ENCODE assay signal across 1 cellular context in the genomic region with DNA sequence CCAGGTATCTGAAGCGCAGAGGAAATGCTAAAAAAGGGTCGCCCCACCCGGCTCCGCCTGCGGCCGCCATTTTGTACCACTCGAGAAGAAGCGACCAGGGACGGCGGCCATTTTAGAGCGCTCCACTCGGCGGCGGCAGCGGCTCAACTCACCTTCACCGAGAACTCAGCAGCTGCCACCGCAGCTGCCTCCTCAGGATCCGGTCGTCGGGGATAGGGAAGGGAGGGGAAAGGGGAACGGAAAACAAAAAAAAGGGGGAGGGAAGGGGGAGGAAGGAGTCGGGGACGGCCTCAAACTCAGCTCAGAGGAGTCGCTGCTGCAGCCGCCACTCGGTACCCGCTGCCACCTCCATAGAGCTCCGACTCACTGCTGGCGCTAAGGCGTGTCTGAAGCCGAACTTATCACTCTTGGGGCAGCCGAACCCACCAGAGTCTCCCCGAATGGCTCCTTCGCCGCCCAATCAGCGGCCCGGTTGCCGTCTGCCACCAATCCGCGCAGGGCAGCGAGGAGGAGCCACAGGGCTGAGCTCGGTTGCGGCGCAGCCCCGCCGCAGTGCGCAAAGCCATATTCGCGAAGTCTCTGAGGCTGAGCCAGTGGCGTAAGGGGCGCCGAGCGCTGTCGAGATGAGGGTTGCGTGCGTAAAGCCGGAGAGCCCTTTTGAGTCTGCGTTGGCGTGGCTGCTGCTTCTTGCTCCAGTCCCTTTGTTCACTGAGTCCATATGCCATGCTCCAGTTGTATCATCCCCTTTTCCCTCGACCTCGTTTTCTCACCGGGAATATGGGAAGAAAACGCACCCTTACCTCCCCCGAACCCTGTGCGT.
TF ChIP-seq lines count a peak whose summit lies in the region.

Gene EIF4G2, minus strand, starts transcription at position 374 of the 820 bp plus-strand sequence.

TF ChIP-seq in HEK293, 187 proteins besides CTCF, POLR2A, EP300 and RAD21 (continued from another document and continues in another):
- TF ChIP-seq ZEB2 (tag by site-specific recombination; IDR thresholded peaks at IDR 0.05) = peak; percentile 81; the same call in 1 of the 2 replicates
- no peak for TF ChIP-seq ZNF133 (tag by site-specific recombination; IDR thresholded peaks at IDR 0.05)
- TF ChIP-seq PATZ1 (tag by site-specific recombination; IDR thresholded peaks at IDR 0.05) = no peak; the same call in 1 of the 2 replicates
- TF ChIP-seq, protein P1, sequence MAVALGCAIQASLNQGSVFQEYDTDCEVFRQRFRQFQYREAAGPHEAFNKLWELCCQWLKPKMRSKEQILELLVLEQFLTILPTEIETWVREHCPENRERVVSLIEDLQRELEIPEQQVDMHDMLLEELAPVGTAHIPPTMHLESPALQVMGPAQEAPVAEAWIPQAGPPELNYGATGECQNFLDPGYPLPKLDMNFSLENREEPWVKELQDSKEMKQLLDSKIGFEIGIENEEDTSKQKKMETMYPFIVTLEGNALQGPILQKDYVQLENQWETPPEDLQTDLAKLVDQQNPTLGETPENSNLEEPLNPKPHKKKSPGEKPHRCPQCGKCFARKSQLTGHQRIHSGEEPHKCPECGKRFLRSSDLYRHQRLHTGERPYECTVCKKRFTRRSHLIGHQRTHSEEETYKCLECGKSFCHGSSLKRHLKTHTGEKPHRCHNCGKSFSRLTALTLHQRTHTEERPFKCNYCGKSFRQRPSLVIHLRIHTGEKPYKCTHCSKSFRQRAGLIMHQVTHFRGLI (tag by site-specific recombination; IDR thresholded peaks at IDR 0.05) = no peak
- TF ChIP-seq ZNF548 (tag by site-specific recombination; IDR thresholded peaks at IDR 0.05) = no peak
- TF ChIP-seq BCL11A (tag by site-specific recombination; IDR thresholded peaks at IDR 0.05; ENCODE audit: low read depth) = no peak
- peak; percentile 26; the same call in 1 of the 2 replicates for TF ChIP-seq KLF7 (tag by site-specific recombination; IDR thresholded peaks at IDR 0.05; ENCODE audit: borderline replicate concordance)
- TF ChIP-seq ZNF580 (tag by site-specific recombination; IDR thresholded peaks at IDR 0.05) = 0 out of 2 replicates have a peak, but pooled peaks have one; percentile 12
- TF ChIP-seq ZNF292 (tag by site-specific recombination; IDR thresholded peaks at IDR 0.05; ENCODE audit: borderline replicate concordance, low read depth) = no peak
- TF ChIP-seq ZNF341 (tag by site-specific recombination; IDR thresholded peaks at IDR 0.05; ENCODE audit: low read depth) = peak; percentile 14; the same call in 1 of the 2 replicates
- no peak for TF ChIP-seq ZBTB7A (tag by site-specific recombination; IDR thresholded peaks at IDR 0.05; ENCODE audit: low read depth)
- TF ChIP-seq ZNF514 (tag by site-specific recombination; IDR thresholded peaks at IDR 0.05) = no peak
- TF ChIP-seq TCF7L2 (IDR thresholded peaks at IDR 0.05; ENCODE audit: borderline replicate concordance, low read depth, low read length) = no peak
- TF ChIP-seq, protein P2, sequence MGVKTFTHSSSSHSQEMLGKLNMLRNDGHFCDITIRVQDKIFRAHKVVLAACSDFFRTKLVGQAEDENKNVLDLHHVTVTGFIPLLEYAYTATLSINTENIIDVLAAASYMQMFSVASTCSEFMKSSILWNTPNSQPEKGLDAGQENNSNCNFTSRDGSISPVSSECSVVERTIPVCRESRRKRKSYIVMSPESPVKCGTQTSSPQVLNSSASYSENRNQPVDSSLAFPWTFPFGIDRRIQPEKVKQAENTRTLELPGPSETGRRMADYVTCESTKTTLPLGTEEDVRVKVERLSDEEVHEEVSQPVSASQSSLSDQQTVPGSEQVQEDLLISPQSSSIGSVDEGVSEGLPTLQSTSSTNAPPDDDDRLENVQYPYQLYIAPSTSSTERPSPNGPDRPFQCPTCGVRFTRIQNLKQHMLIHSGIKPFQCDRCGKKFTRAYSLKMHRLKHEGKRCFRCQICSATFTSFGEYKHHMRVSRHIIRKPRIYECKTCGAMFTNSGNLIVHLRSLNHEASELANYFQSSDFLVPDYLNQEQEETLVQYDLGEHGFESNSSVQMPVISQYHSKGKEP (tag by site-specific recombination; IDR thresholded peaks at IDR 0.05) = no peak
- TF ChIP-seq, protein P3, sequence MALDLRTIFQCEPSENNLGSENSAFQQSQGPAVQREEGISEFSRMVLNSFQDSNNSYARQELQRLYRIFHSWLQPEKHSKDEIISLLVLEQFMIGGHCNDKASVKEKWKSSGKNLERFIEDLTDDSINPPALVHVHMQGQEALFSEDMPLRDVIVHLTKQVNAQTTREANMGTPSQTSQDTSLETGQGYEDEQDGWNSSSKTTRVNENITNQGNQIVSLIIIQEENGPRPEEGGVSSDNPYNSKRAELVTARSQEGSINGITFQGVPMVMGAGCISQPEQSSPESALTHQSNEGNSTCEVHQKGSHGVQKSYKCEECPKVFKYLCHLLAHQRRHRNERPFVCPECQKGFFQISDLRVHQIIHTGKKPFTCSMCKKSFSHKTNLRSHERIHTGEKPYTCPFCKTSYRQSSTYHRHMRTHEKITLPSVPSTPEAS (tag by site-specific recombination; IDR thresholded peaks at IDR 0.05) = no peak
- no peak for TF ChIP-seq ZNF521 (tag by site-specific recombination; IDR thresholded peaks at IDR 0.05)
- TF ChIP-seq ZNF302 (tag by site-specific recombination; IDR thresholded peaks at IDR 0.05; ENCODE audit: low read depth) = no peak
- TF ChIP-seq, protein P4, sequence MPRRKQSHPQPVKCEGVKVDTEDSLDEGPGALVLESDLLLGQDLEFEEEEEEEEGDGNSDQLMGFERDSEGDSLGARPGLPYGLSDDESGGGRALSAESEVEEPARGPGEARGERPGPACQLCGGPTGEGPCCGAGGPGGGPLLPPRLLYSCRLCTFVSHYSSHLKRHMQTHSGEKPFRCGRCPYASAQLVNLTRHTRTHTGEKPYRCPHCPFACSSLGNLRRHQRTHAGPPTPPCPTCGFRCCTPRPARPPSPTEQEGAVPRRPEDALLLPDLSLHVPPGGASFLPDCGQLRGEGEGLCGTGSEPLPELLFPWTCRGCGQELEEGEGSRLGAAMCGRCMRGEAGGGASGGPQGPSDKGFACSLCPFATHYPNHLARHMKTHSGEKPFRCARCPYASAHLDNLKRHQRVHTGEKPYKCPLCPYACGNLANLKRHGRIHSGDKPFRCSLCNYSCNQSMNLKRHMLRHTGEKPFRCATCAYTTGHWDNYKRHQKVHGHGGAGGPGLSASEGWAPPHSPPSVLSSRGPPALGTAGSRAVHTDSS (tag by site-specific recombination; IDR thresholded peaks at IDR 0.05) = no peak
- 0 out of 2 replicates have a peak, but pooled peaks have one; percentile 15 for TF ChIP-seq ZNF146 (tag by site-specific recombination; IDR thresholded peaks at IDR 0.05)
- TF ChIP-seq ZNF48 (tag by site-specific recombination; IDR thresholded peaks at IDR 0.05) = no peak
- TF ChIP-seq ZNF560 (tag by site-specific recombination; IDR thresholded peaks at IDR 0.05; ENCODE audit: borderline replicate concordance) = no peak
- TF ChIP-seq, protein P5, sequence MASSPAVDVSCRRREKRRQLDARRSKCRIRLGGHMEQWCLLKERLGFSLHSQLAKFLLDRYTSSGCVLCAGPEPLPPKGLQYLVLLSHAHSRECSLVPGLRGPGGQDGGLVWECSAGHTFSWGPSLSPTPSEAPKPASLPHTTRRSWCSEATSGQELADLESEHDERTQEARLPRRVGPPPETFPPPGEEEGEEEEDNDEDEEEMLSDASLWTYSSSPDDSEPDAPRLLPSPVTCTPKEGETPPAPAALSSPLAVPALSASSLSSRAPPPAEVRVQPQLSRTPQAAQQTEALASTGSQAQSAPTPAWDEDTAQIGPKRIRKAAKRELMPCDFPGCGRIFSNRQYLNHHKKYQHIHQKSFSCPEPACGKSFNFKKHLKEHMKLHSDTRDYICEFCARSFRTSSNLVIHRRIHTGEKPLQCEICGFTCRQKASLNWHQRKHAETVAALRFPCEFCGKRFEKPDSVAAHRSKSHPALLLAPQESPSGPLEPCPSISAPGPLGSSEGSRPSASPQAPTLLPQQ (tag by site-specific recombination; IDR thresholded peaks at IDR 0.05) = peak; percentile 34
- TF ChIP-seq MEIS1 (CRISPR knock-in tag; IDR thresholded peaks at IDR 0.05; ENCODE audit: borderline replicate concordance) = no peak
- TF ChIP-seq ZNF704 (tag by site-specific recombination; IDR thresholded peaks at IDR 0.05) = no peak
- TF ChIP-seq ZNF510 (tag by site-specific recombination; IDR thresholded peaks at IDR 0.05; ENCODE audit: insufficient replicate concordance) = no peak
- no peak for TF ChIP-seq ZNF404 (tag by site-specific recombination; IDR thresholded peaks at IDR 0.05)
- TF ChIP-seq ZNF335 (tag by site-specific recombination; conservative IDR thresholded peaks at IDR 0.05) = peak; percentile 92
- TF ChIP-seq ZNF174 (tag by site-specific recombination; IDR thresholded peaks at IDR 0.05) = no peak
- TF ChIP-seq, protein P6, sequence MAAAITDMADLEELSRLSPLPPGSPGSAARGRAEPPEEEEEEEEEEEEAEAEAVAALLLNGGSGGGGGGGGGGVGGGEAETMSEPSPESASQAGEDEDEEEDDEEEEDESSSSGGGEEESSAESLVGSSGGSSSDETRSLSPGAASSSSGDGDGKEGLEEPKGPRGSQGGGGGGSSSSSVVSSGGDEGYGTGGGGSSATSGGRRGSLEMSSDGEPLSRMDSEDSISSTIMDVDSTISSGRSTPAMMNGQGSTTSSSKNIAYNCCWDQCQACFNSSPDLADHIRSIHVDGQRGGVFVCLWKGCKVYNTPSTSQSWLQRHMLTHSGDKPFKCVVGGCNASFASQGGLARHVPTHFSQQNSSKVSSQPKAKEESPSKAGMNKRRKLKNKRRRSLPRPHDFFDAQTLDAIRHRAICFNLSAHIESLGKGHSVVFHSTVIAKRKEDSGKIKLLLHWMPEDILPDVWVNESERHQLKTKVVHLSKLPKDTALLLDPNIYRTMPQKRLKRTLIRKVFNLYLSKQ (tag by site-specific recombination; IDR thresholded peaks at IDR 0.05; ENCODE audit: borderline replicate concordance) = no peak
- TF ChIP-seq ZNF664 (tag by site-specific recombination; IDR thresholded peaks at IDR 0.05) = no peak
- TF ChIP-seq, protein P7, sequence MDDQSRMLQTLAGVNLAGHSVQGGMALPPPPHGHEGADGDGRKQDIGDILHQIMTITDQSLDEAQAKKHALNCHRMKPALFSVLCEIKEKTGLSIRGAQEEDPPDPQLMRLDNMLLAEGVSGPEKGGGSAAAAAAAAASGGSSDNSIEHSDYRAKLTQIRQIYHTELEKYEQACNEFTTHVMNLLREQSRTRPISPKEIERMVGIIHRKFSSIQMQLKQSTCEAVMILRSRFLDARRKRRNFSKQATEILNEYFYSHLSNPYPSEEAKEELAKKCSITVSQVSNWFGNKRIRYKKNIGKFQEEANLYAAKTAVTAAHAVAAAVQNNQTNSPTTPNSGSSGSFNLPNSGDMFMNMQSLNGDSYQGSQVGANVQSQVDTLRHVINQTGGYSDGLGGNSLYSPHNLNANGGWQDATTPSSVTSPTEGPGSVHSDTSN (CRISPR knock-in tag; IDR thresholded peaks at IDR 0.05) = peak; percentile 53; the same call in 1 of the 2 replicates
- no peak for TF ChIP-seq ZNF184 (tag by site-specific recombination; IDR thresholded peaks at IDR 0.05)
- no peak for TF ChIP-seq EGR2 (tag by site-specific recombination; IDR thresholded peaks at IDR 0.05; ENCODE audit: low read depth)
- TF ChIP-seq ZSCAN30 (tag by site-specific recombination; IDR thresholded peaks at IDR 0.05) = no peak
- peak; percentile 93; the same call in 1 of the 2 replicates for TF ChIP-seq ZNF391 (tag by site-specific recombination; IDR thresholded peaks at IDR 0.05; ENCODE audit: borderline replicate concordance, low read depth)
- peak; percentile 70 for TF ChIP-seq ZNF394 (tag by site-specific recombination; IDR thresholded peaks at IDR 0.05; ENCODE audit: borderline replicate concordance)
- peak; percentile 62; the same call in 1 of the 2 replicates for TF ChIP-seq ZSCAN23 (tag by site-specific recombination; IDR thresholded peaks at IDR 0.05)
- no peak for TF ChIP-seq ZNF621 (tag by site-specific recombination; IDR thresholded peaks at IDR 0.05)
- TF ChIP-seq ZBTB11 (tag by site-specific recombination; conservative IDR thresholded peaks at IDR 0.05; ENCODE audit: low read depth) = peak; percentile 85
